In genomic region chr19:39150807-39151206, GRCh38 we compare ENCODE assay signal across 19 cellular contexts. TPM values are rescaled to one million over a fixed set of nuclear protein-coding genes. Genes with fewer than 3 reads are reported as not detected.
"Had no signal": no experiment of that assay in that cellular context is flagged by ENCODE, and none has a peak within 500 bp of the region (broad histone marks: within the 10 kb centered on the region; RNA-seq: fewer than 3 reads in every experiment).

No MANE protein-coding gene starts in this region.

- H3K9me3 ChIP-seq: body of pancreas, colonic mucosa, left lung, sigmoid colon, stomach, upper lobe of left lung had no signal

- H3K27me3 ChIP-seq: body of pancreas, colonic mucosa, left lung, sigmoid colon, stomach, upper lobe of left lung had no signal

- DNase-seq: activated CD4-positive, alpha-beta T cell treated with anti-CD3 and anti-CD28 coated beads, Interleukin-2, amount 10 ng/mL, durations not matched to agents 7 days and 5 days; activated CD8-positive, alpha-beta memory T cell treated with anti-CD3 and anti-CD28 coated beads, Interleukin-2, amount 50 U/mL, for 4 hours; activated naive CD4-positive, alpha-beta T cell treated with anti-CD3 and anti-CD28 coated beads for 36 hours; activated T-cell treated with anti-CD3 and anti-CD28 coated beads, Interleukin-2, amount 50 U/mL, for 4 hours; body of pancreas; caudate nucleus; colonic mucosa; foreskin melanocyte; hypothalamus; kidney; mesenchymal stem cell; naive thymus-derived CD8-positive, alpha-beta T cell; sigmoid colon; stimulated activated CD4-positive, alpha-beta T cell treated with anti-CD3 and anti-CD28 coated beads, Interleukin-4, amount 100 ng/mL, for 24 hours; stomach; upper lobe of left lung had no signal

- H3K27me3 Mint-ChIP-seq: activated CD4-positive, alpha-beta T cell treated with anti-CD3 and anti-CD28 coated beads, Interleukin-2, amount 10 ng/mL, durations not matched to agents 7 days and 5 days; naive thymus-derived CD8-positive, alpha-beta T cell had no signal

- H3K27ac Mint-ChIP-seq: activated CD4-positive, alpha-beta T cell treated with anti-CD3 and anti-CD28 coated beads, Interleukin-2, amount 10 ng/mL, durations not matched to agents 7 days and 5 days; activated naive CD4-positive, alpha-beta T cell treated with anti-CD3 and anti-CD28 coated beads for 36 hours; naive thymus-derived CD8-positive, alpha-beta T cell; stimulated activated effector memory CD8-positive, alpha-beta T cell treated with anti-CD3 and anti-CD28 coated beads, Interleukin-12 subunit alpha, Interleukin-12 subunit beta, amount 100 ng/mL, for 72 hours had no signal

- ATAC-seq: activated T-cell treated with anti-CD3 and anti-CD28 coated beads, Interleukin-2, amount 50 U/mL, for 4 hours; body of pancreas; left lung; naive thymus-derived CD8-positive, alpha-beta T cell; stimulated activated effector memory CD8-positive, alpha-beta T cell treated with anti-CD3 and anti-CD28 coated beads, Interleukin-12 subunit alpha, Interleukin-12 subunit beta, amount 100 ng/mL, for 72 hours had no signal

- H3K9me3 Mint-ChIP-seq: activated CD4-positive, alpha-beta T cell treated with anti-CD3 and anti-CD28 coated beads, Interleukin-2, amount 10 ng/mL, durations not matched to agents 7 days and 5 days; activated naive CD4-positive, alpha-beta T cell treated with anti-CD3 and anti-CD28 coated beads for 36 hours; activated T-cell treated with anti-CD3 and anti-CD28 coated beads, Interleukin-2, amount 50 U/mL, for 4 hours; stimulated activated effector memory CD8-positive, alpha-beta T cell treated with anti-CD3 and anti-CD28 coated beads, Interleukin-12 subunit alpha, Interleukin-12 subunit beta, amount 100 ng/mL, for 72 hours had no signal

- H3K4me3 Mint-ChIP-seq: activated CD4-positive, alpha-beta T cell treated with anti-CD3 and anti-CD28 coated beads, Interleukin-2, amount 10 ng/mL, durations not matched to agents 7 days and 5 days; activated naive CD4-positive, alpha-beta T cell treated with anti-CD3 and anti-CD28 coated beads for 36 hours; activated T-cell treated with anti-CD3 and anti-CD28 coated beads, Interleukin-2, amount 50 U/mL, for 4 hours; naive thymus-derived CD8-positive, alpha-beta T cell; stimulated activated effector memory CD8-positive, alpha-beta T cell treated with anti-CD3 and anti-CD28 coated beads, Interleukin-12 subunit alpha, Interleukin-12 subunit beta, amount 100 ng/mL, for 72 hours had no signal

- H3K36me3 ChIP-seq: colonic mucosa, left lung, sigmoid colon had no signal

- H3K4me3 ChIP-seq: body of pancreas, colonic mucosa, left lung, sigmoid colon, stomach, upper lobe of left lung had no signal

- H3K27ac ChIP-seq: body of pancreas, colonic mucosa, left lung, sigmoid colon, stomach had no signal

RNA-seq across cellular contexts. Expression of gene NCCRP1, which starts 46.0 kb away (rescaled TPM):
- total RNA-seq: activated CD4-positive, alpha-beta T cell treated with anti-CD3 and anti-CD28 coated beads, Interleukin-2, amount 10 ng/mL, durations not matched to agents 7 days and 5 days; activated naive CD4-positive, alpha-beta T cell treated with anti-CD3 and anti-CD28 coated beads for 36 hours; activated T-cell treated with anti-CD3 and anti-CD28 coated beads, Interleukin-2, amount 50 U/mL, for 4 hours; colonic mucosa; left lung; naive thymus-derived CD8-positive, alpha-beta T cell; stomach; temporal lobe had no signal

RNA-seq across cellular contexts. Expression of gene SYCN, which starts 53.3 kb away (rescaled TPM):
- total RNA-seq: activated CD4-positive, alpha-beta T cell treated with anti-CD3 and anti-CD28 coated beads, Interleukin-2, amount 10 ng/mL, durations not matched to agents 7 days and 5 days; activated naive CD4-positive, alpha-beta T cell treated with anti-CD3 and anti-CD28 coated beads for 36 hours; kidney; left lung; naive thymus-derived CD8-positive, alpha-beta T cell; sigmoid colon; stomach; temporal lobe had no signal
